16 cellular contexts compared by ENCODE assay signal in the genomic region with DNA sequence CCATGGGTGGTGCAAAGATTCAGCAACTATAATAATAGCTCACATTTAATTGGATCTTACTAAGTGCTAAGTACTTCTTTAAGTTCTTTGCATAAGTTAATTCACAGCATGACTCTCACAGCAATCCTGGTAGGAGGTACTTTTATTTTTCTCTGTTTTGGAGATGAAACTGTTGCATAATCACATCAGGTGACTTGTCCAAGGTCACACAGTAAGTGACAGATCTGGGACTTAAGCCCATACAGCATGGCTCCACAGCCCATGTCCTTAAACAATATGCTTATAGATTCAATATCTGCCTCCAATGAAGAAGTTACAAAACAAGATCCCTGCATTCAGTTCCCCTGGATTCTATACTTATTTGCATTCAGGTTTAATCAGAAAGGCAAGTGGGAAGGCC.
"Had no signal": no experiment of that assay in that cellular context is flagged by ENCODE, and none has a peak within 500 bp of the region (broad histone marks: within the 10 kb centered on the region; RNA-seq: fewer than 3 reads in every experiment).

No MANE protein-coding gene starts in this region.

- ATAC-seq: Panc1, PC-3 had no signal

- DNase-seq: Karpas-422, KG1, MM.1S, NCI-H1092 treated with DMSO at 0.1 percent for 48 hours, NCI-H1436, NCI-H187, NCI-H2029, NCI-H2081 treated with DMSO at 0.1 percent for 48 hours, NCI-H2171, NCI-H226, NCI-H510A, NCI-H524 treated with DMSO at 0.1 percent for 48 hours, PC-3, SHP77 had no signal

- H3K27ac ChIP-seq: RWPE1 had no signal
